Comparison of ENCODE assay signal across 14 cellular contexts in genomic region chr3:104960579-104960978, GRCh38.
"Had no signal": no experiment of that assay in that cellular context is flagged by ENCODE, and none has a peak within 500 bp of the region (broad histone marks: within the 10 kb centered on the region; RNA-seq: fewer than 3 reads in every experiment).

No MANE protein-coding gene starts in this region.

- H3K4me3 Mint-ChIP-seq: activated CD4-positive, alpha-beta memory T cell treated with anti-CD3 and anti-CD28 coated beads, Interleukin-2, amount 10 ng/mL, durations not matched to agents 7 days and 5 days; activated CD4-positive, alpha-beta T cell treated with anti-CD3 and anti-CD28 coated beads for 36 hours; activated T-cell treated with anti-CD3 and anti-CD28 coated beads, Interleukin-2, amount 50 U/mL, for 4 hours; endodermal cell had no signal

- H3K36me3 ChIP-seq: right lobe of liver had no signal

- H3K27me3 Mint-ChIP-seq: activated CD4-positive, alpha-beta memory T cell treated with anti-CD3 and anti-CD28 coated beads, Interleukin-2, amount 10 ng/mL, durations not matched to agents 7 days and 5 days; activated CD4-positive, alpha-beta T cell treated with anti-CD3 and anti-CD28 coated beads for 36 hours had no signal

- H3K4me3 ChIP-seq: dorsolateral prefrontal cortex, psoas muscle, right lobe of liver had no signal

- H3K27ac ChIP-seq: dorsolateral prefrontal cortex, psoas muscle, right lobe of liver, VCaP had no signal

- H3K4me1 ChIP-seq: psoas muscle, right lobe of liver had no signal

- H3K9me3 ChIP-seq: psoas muscle, right lobe of liver had no signal

- H3K9me3 Mint-ChIP-seq: activated CD4-positive, alpha-beta memory T cell treated with anti-CD3 and anti-CD28 coated beads, Interleukin-2, amount 10 ng/mL, durations not matched to agents 7 days and 5 days; activated T-cell treated with anti-CD3 and anti-CD28 coated beads, Interleukin-2, amount 50 U/mL, for 4 hours; endodermal cell had no signal

- H3K27ac Mint-ChIP-seq: activated CD4-positive, alpha-beta memory T cell treated with anti-CD3 and anti-CD28 coated beads, Interleukin-2, amount 10 ng/mL, durations not matched to agents 7 days and 5 days; activated CD4-positive, alpha-beta T cell treated with anti-CD3 and anti-CD28 coated beads for 36 hours; endodermal cell had no signal

- DNase-seq: activated CD4-positive, alpha-beta memory T cell treated with anti-CD3 and anti-CD28 coated beads, Interleukin-2, amount 10 ng/mL, durations not matched to agents 7 days and 5 days; activated CD4-positive, alpha-beta T cell treated with anti-CD3 and anti-CD28 coated beads for 36 hours; activated effector memory CD4-positive, alpha-beta T cell treated with Interleukin-2 at 50 U/mL for 16 hours; activated naive CD4-positive, alpha-beta T cell treated with anti-CD3 and anti-CD28 coated beads, Interleukin-2, amount 50 U/mL, for 16 hours; activated T-cell treated with anti-CD3 and anti-CD28 coated beads, Interleukin-2, amount 50 U/mL, for 4 hours; dorsolateral prefrontal cortex; endodermal cell; kidney; psoas muscle; right lobe of liver; stimulated activated naive CD8-positive, alpha-beta T cell treated with anti-CD3 and anti-CD28 coated beads, Interleukin-15, Interleukin-2, amounts not matched to agents 100 U/mL and 50 U/mL, for 24 hours; T1000; trophoblast cell had no signal

- H3K4me1 Mint-ChIP-seq: activated CD4-positive, alpha-beta memory T cell treated with anti-CD3 and anti-CD28 coated beads, Interleukin-2, amount 10 ng/mL, durations not matched to agents 7 days and 5 days; activated CD4-positive, alpha-beta T cell treated with anti-CD3 and anti-CD28 coated beads for 36 hours had no signal

- H3K27me3 ChIP-seq: right lobe of liver had no signal
